19 cellular contexts compared by ENCODE assay signal in the genomic region with DNA sequence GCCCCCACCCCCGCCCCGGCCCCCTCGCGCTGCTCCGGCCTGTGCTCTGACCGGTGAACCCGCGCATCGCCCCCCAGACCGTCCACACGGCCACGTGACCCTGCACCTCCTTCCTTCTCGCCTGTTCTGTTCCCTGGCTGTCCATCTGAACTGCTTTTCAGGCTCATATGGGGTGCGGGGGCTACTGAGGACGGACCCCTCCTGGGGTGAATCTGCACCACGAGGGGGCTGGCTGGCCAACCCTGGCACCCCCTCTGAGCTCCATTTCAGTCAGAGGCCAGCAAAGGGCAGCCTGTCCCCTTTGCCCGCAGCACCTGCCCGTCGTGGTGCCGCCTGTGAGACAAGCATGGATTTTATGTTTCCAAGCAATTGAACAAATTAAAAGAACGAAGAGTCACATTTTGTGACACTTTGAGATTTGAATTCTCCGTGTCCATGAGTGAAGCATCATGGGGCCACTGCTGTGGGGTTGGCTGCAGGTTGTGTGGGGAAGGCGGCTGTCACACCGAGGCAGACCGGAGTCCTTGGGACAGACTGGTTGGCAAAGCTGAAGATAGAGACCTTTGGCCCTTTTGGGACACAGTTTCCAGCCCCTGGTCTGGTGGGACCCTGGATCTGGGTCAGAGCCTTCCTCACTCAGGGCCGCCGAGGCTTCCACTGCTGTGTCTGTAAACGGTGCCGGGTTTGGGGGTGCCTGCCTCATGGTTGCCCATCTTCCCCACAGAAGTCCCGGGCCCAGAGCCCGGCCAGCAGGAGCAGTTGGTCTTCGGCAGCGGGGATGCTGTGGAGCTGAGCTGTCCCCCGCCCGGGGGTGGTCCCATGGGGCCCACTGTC. TPM values are rescaled to one million over a fixed set of nuclear protein-coding genes. Genes with fewer than 3 reads are reported as not detected.
"Had no signal": no experiment of that assay in that cellular context is flagged by ENCODE, and none has a peak within 500 bp of the region (broad histone marks: within the 10 kb centered on the region; RNA-seq: fewer than 3 reads in every experiment).

No MANE protein-coding gene starts in this region.

- FAIRE-seq: keratinocyte, small intestine had no signal

- H3K9ac ChIP-seq: parathyroid adenoma had no signal

- H3K79me2 ChIP-seq: parathyroid adenoma had no signal

- H3K36me3 ChIP-seq: esophagus muscularis mucosa, gastrocnemius medialis, heart right ventricle, left lung, right atrium auricular region had no signal

- DNase-seq: effector memory CD8-positive, alpha-beta T cell; gastrocnemius medialis; heart right ventricle; immature natural killer cell; left lung; lower lobe of right lung; stimulated activated CD4-positive, alpha-beta T cell treated with anti-CD3 and anti-CD28 coated beads, Interleukin-12 subunit alpha, Interleukin-12 subunit beta, amount 100 ng/mL, for 4 hours; stimulated activated naive CD4-positive, alpha-beta T cell; stomach; trophoblast cell had no signal

- H3K36me3 Mint-ChIP-seq: immature natural killer cell; memory B cell; mesothelial cell of epicardium; natural killer cell treated with Interleukin-12 subunit alpha and Interleukin-12 subunit beta and Interleukin-15 and Interleukin-18, amount 100 ng/mL, for 72 hours had no signal

- H3K4me3 Mint-ChIP-seq: effector memory CD8-positive, alpha-beta T cell; immature natural killer cell; memory B cell; mesothelial cell of epicardium; natural killer cell treated with Interleukin-12 subunit alpha and Interleukin-12 subunit beta and Interleukin-15 and Interleukin-18, amount 100 ng/mL, for 72 hours had no signal

- ATAC-seq: effector memory CD8-positive, alpha-beta T cell; gastrocnemius medialis; heart right ventricle; left lung; lower lobe of right lung; natural killer cell treated with Interleukin-12 subunit alpha and Interleukin-12 subunit beta and Interleukin-15 and Interleukin-18, amount 100 ng/mL, for 72 hours had no signal

- H3K9me3 ChIP-seq: esophagus muscularis mucosa, gastrocnemius medialis, heart right ventricle, left lung, lower lobe of right lung, right atrium auricular region, stomach had no signal

- H3K27ac ChIP-seq: epithelial cell of prostate, esophagus muscularis mucosa, gastrocnemius medialis, heart right ventricle, left lung, lower lobe of right lung, parathyroid adenoma, right atrium auricular region, stomach had no signal

- H3K9me3 Mint-ChIP-seq: effector memory CD8-positive, alpha-beta T cell; memory B cell; mesothelial cell of epicardium; natural killer cell treated with Interleukin-12 subunit alpha and Interleukin-12 subunit beta and Interleukin-15 and Interleukin-18, amount 100 ng/mL, for 72 hours had no signal

- H2AFZ ChIP-seq: parathyroid adenoma had no signal

- H3K27ac Mint-ChIP-seq: effector memory CD8-positive, alpha-beta T cell; immature natural killer cell; memory B cell; mesothelial cell of epicardium; natural killer cell treated with Interleukin-12 subunit alpha and Interleukin-12 subunit beta and Interleukin-15 and Interleukin-18, amount 100 ng/mL, for 72 hours had no signal

- H3K4me1 Mint-ChIP-seq: mesothelial cell of epicardium had no signal

- H3K4me1 ChIP-seq: parathyroid adenoma had no signal

- H3K4me3 ChIP-seq: esophagus muscularis mucosa, gastrocnemius medialis, heart right ventricle, left lung, lower lobe of right lung, right atrium auricular region, stomach had no signal

RNA-seq across cellular contexts. Expression of a gene that starts 5.7 kb away (rescaled TPM):
- total RNA-seq: natural killer cell treated with Interleukin-12 subunit alpha and Interleukin-12 subunit beta and Interleukin-15 and Interleukin-18, amount 100 ng/mL, for 72 hours had no signal
- polyA plus RNA-seq: immature natural killer cell had no signal
